22 cellular contexts compared by ENCODE assay signal in genomic region chr12:124371970-124372555, GRCh38.
DNase-seq lines count a peak whose midpoint lies in the region; ATAC-seq, FAIRE-seq and TF ChIP-seq lines count a peak whose summit lies in the region.
"Had no signal": no experiment of that assay in that cellular context is flagged by ENCODE, and none has a peak within 500 bp of the region (broad histone marks: within the 10 kb centered on the region; RNA-seq: fewer than 3 reads in every experiment).

No MANE protein-coding gene starts in this region.

- H3K36me3 ChIP-seq in HepG2 (replicated peaks in 1 of 2; ENCODE audit: control insufficient read depth in 1 of 2, insufficient read depth in 2 of 2, low read length in 2 of 2) (peaks cover 2 to 29% of the 10 kb centered on the region in 2 experiments; a peak in 4 of 5 replicates), right lobe of liver (peaks cover 0 to 4% (median 0%) of the 10 kb centered on the region in 4 donors), mammary epithelial cell (ENCODE audit: insufficient read depth, low read length) (peaks cover 3% of the 10 kb centered on the region), ovary (no peaks in the 10 kb centered on the region), uterus (no peaks in the 10 kb centered on the region)

- H3K4me3 ChIP-seq in HepG2 (replicated peaks in 1 of 3; ENCODE audit: insufficient read depth in 1 of 3, low read depth in 2 of 3, low read length in 3 of 3) = no peak overlapping the region
- no peak overlapping the region for H3K4me3 ChIP-seq in right lobe of liver
- H3K4me3 ChIP-seq in mammary epithelial cell (replicated peaks in 1 of 3; ENCODE audit: insufficient read depth in 1 of 3, low read depth in 2 of 3, low read length in 3 of 3) = no peak overlapping the region
- H3K4me3 ChIP-seq in ovary = no peak overlapping the region
- H3K4me3 ChIP-seq in uterus = no peak overlapping the region
- H3K4me3 ChIP-seq: PC-9, SJSA1 had no signal

- dilution Hi-C loops in mammary epithelial cell (cut with HindIII; ENCODE audit: low sequenced_read_pairs) = no loop called here

- H3K9ac ChIP-seq in HepG2 (ENCODE audit: insufficient read depth, low read depth, low read length) = no peak overlapping the region
- H3K9ac ChIP-seq in mammary epithelial cell (ENCODE audit: insufficient read depth, low read length) = no peak overlapping the region

- H3K4me2 ChIP-seq in HepG2 (ENCODE audit: low read depth, low read length) (no peak overlapping the region), mammary epithelial cell (ENCODE audit: insufficient read depth, low read depth, low read length) (no peak overlapping the region)
- H3K4me2 ChIP-seq: PC-9 had no signal

- ATAC-seq in HepG2 (no peak), right lobe of liver (no peak)

- 96% methylated on average over 34 of the region's 37 CpGs for whole genome bisulfite sequencing in HepG2 (ENCODE audit: low lambda C conversion rate)
- WGBS in right lobe of liver (ENCODE audit: insufficient coverage, low coverage, low lambda C conversion rate, missing lambda C conversion rate) = 87% methylated on average over 6 of the region's 37 CpGs
- 69% methylated on average over 13 of the region's 37 CpGs for WGBS in mammary epithelial cell (ENCODE audit: low coverage, missing lambda C conversion rate)
- WGBS in ovary, 3 donors = 57 to 61% (median 60%) methylated on average over 35 to 37 of the region's 37 CpGs

- no peak for TF ChIP-seq EP300 in HepG2 (IDR thresholded peaks at IDR 0.05; ENCODE audit: low read depth in 2 of 2, low read length in 2 of 2)
- TF ChIP-seq EP300 in HepG2 (CRISPR knock-in tag; IDR thresholded peaks at IDR 0.05; ENCODE audit: borderline replicate concordance) = no peak
- no peak for TF ChIP-seq EP300 in ovary (IDR thresholded peaks at IDR 0.05)

- FAIRE-seq in HepG2 (lab: Jason Lieb, UNC) = no peak
- FAIRE-seq in frontal cortex (lab: Jason Lieb, UNC) = no peak
- FAIRE-seq: GM18507 had no signal

- H3K27me3 ChIP-seq in HepG2 (ENCODE audit: control insufficient read depth in 1 of 2, insufficient read depth in 2 of 2, low read length in 2 of 2) = no peaks in the 10 kb centered on the region
- no peaks in the 10 kb centered on the region for H3K27me3 ChIP-seq in right lobe of liver
- no peaks in the 10 kb centered on the region for H3K27me3 ChIP-seq in mammary epithelial cell (ENCODE audit: insufficient read depth, low read length)
- H3K27me3 ChIP-seq in ovary = no peaks in the 10 kb centered on the region
- H3K27me3 ChIP-seq in uterus = no peaks in the 10 kb centered on the region
- H3K27me3 ChIP-seq: neutrophil, SJSA1 had no signal

- H4K20me1 ChIP-seq in HepG2 (ENCODE audit: insufficient read depth, low read length) = no peaks in the 10 kb centered on the region
- H4K20me1 ChIP-seq in mammary epithelial cell (ENCODE audit: insufficient read depth, low read length) = no peaks in the 10 kb centered on the region

- DNase-seq in HepG2 (ENCODE audit: low spot score) (no peak), right lobe of liver (no peak), mammary epithelial cell (no peak), ovary (peak in 3 of 5 donors; percentile 49 to 63 (median 59)), uterus (no peak), frontal cortex (ENCODE audit: low spot score in 2 of 2) (no peak), NCI-H524 (lab: John Stamatoyannopoulos, UW) (no peak)
- DNase-seq in activated T-cell treated with anti-CD3 and anti-CD28 coated beads, Interleukin-2, amount 50 U/mL, for 48 hours = no peak
- DNase-seq: activated CD4-positive, alpha-beta T cell treated with anti-CD3 and anti-CD28 coated beads, Interleukin-2, amount 50 U/mL, for 48 hours; activated naive CD4-positive, alpha-beta T cell; activated T-cell treated with anti-CD3 and anti-CD28 coated beads for 4 hours; cerebellar nuclear complex; effector CD4-positive, alpha-beta T cell; glutamatergic neuron; NCI-H1930; NCI-H2227 treated with DMSO at 0.1 percent for 48 hours; stimulated activated CD4-positive, alpha-beta T cell treated with anti-CD3 and anti-CD28 coated beads, Interleukin-12 subunit alpha, Interleukin-12 subunit beta, amount 100 ng/mL, for 4 hours; T-helper 2 cell had no signal

- H2AFZ ChIP-seq in HepG2 (ENCODE audit: low read length) = no peak overlapping the region
- no peak overlapping the region for H2AFZ ChIP-seq in mammary epithelial cell (ENCODE audit: low read depth, low read length)
- H2AFZ ChIP-seq: PC-9 had no signal

- H3K9me3 ChIP-seq in HepG2 (ENCODE audit: low read length) (no peaks in the 10 kb centered on the region), right lobe of liver (no peaks in the 10 kb centered on the region), mammary epithelial cell (replicated peaks; ENCODE audit: insufficient read depth, low read length) (no peaks in the 10 kb centered on the region), ovary (no peaks in the 10 kb centered on the region), uterus (no peaks in the 10 kb centered on the region)
- H3K9me3 ChIP-seq: neutrophil, SJSA1 had no signal

- no TSS peak for BruUV-seq in HepG2 (replicated peaks; lab: Mats Ljungman, UMichigan)
- BruUV-seq in mammary epithelial cell (replicated peaks; lab: Mats Ljungman, UMichigan) = TSS peak; percentile 75

- no peak for TF ChIP-seq RAD21 in HepG2 (CRISPR knock-in tag; IDR thresholded peaks at IDR 0.05)

- H3K4me1 ChIP-seq in HepG2 (ENCODE audit: insufficient read depth, low read length) = peaks cover 51% of the 10 kb centered on the region
- peaks cover 0 to 51% (median 25%) of the 10 kb centered on the region in 4 donors for H3K4me1 ChIP-seq in right lobe of liver
- H3K4me1 ChIP-seq in mammary epithelial cell (ENCODE audit: insufficient read depth, low read length) = no peaks in the 10 kb centered on the region
- peaks cover 28% of the 10 kb centered on the region for H3K4me1 ChIP-seq in ovary (ENCODE audit: insufficient read depth)
- peaks cover 13 to 24% of the 10 kb centered on the region in 2 donors for H3K4me1 ChIP-seq in uterus

- POLR2A ChIA-PET in HepG2 (lab: Yijun Ruan, JAX) = interaction anchor here (0.9 to 2.6 kb wide), 2 partner anchors 17 to 147 kb away, joined by 3 to 9 read pairs; no protein-coding TSS in a partner anchor

- TF ChIP-seq POLR2A in HepG2 (IDR thresholded peaks at IDR 0.05; ENCODE audit: insufficient read depth in 1 of 2, low read depth in 2 of 2, low read length in 2 of 2) = no peak
- no peak for TF ChIP-seq POLR2A in right lobe of liver (IDR thresholded peaks at IDR 0.05)
- no peak for TF ChIP-seq POLR2A in ovary (IDR thresholded peaks at IDR 0.05)
- no peak for TF ChIP-seq POLR2A in uterus (IDR thresholded peaks at IDR 0.05)

- intact Hi-C loops in HepG2 (cut with micrococcal nuclease; ENCODE audit: unreplicated experiment) (no loop called here), right lobe of liver (cut with DNase I) (loop anchor here in 1 of 2 donors (10.0 kb wide), 1 partner anchor 383 kb away; no protein-coding TSS in a partner anchor), mammary epithelial cell (cut with micrococcal nuclease) (no loop called here), ovary (cut with DNase I) (loop anchor here in 2 of 4 donors (10.0 kb wide), 2 partner anchors 193 to 393 kb away; partner anchors contain the start of gene NCOR2 (in 1 of the 2)), uterus (cut with DNase I; ENCODE audit: low total_unique reads) (no loop called here)

- TF ChIP-seq CTCF in HepG2 (CRISPR knock-in tag; IDR thresholded peaks at IDR 0.05) (0 out of 2 replicates have a peak, but pooled peaks have one; percentile 3), right lobe of liver (IDR thresholded peaks at IDR 0.05) (no peak), mammary epithelial cell (conservative IDR thresholded peaks at IDR 0.05 in 1 of 2, IDR thresholded peaks at IDR 0.05 in 1 of 2; ENCODE audit: extremely low read depth in 1 of 2, insufficient read depth in 1 of 2, low read depth in 1 of 2, low read length in 2 of 2) (no peak), ovary (IDR thresholded peaks at IDR 0.05) (no peak), uterus (IDR thresholded peaks at IDR 0.05) (no peak)

- in situ Hi-C loops in HepG2 (cut with HindIII; ENCODE audit: extremely low pct_ligation_motif_present, low pct_unique_long_range_greater_than_20kb) (no loop called here), mammary epithelial cell (cut with MboI; ENCODE audit: low sequenced_read_pairs in 2 of 2) (no loop called here)

- CTCF ChIA-PET in HepG2 (lab: Yijun Ruan, JAX; ENCODE audit: low intra/inter-chr PET ratio, low total read pairs) = no interaction called here
- CTCF ChIA-PET in mammary epithelial cell (lab: Charles Lee; ENCODE audit: low non-redundant PET) = no interaction called here

- H3K27ac ChIP-seq in HepG2 (ENCODE audit: extremely low read length, insufficient read depth, low read length) (no peak overlapping the region), right lobe of liver (no peak overlapping the region), mammary epithelial cell (ENCODE audit: insufficient read depth, low read depth, low read length) (no peak overlapping the region), ovary (peak overlapping the region; percentile 58 to 90), uterus (peak overlapping the region; percentile 91)
- H3K27ac ChIP-seq: neutrophil, SJSA1 had no signal

- H3K79me2 ChIP-seq in HepG2 (ENCODE audit: insufficient read depth, low read length) (no peaks in the 10 kb centered on the region), mammary epithelial cell (ENCODE audit: insufficient read depth, low read length) (peaks cover 8% of the 10 kb centered on the region)

TF ChIP-seq in HepG2, 621 proteins besides CTCF, POLR2A, EP300 and RAD21:
- TF ChIP-seq AGO2 (optimal IDR thresholded peaks at IDR 0.05; ENCODE audit: low read depth, low read length) = peak; percentile 44
- no peak for TF ChIP-seq ZNF362 (CRISPR knock-in tag; IDR thresholded peaks at IDR 0.05; ENCODE audit: borderline replicate concordance)

Comparison
In these comparisons a context has a peak if more than half of its experiments do, and no peak if none do; other contexts are left out.
1. DNase-seq: peak in ovary (3 of 5); none in HepG2 (single experiment), right lobe of liver (0 of 3), mammary epithelial cell (single experiment), uterus (0 of 2), activated T-cell treated with anti-CD3 and anti-CD28 coated beads, Interleukin-2, amount 50 U/mL, for 48 hours (0 of 2), frontal cortex (0 of 2) and NCI-H524 (0 of 2).
2. H3K27ac ChIP-seq: peak in ovary (2 of 2) and uterus (2 of 2); none in HepG2 (single experiment), right lobe of liver (0 of 3) and mammary epithelial cell (single experiment).